Comparison of ENCODE assay signal across 11 cellular contexts in genomic region chr14:88985654-88986053, GRCh38.
"Had no signal": no experiment of that assay in that cellular context is flagged by ENCODE, and none has a peak within 500 bp of the region (broad histone marks: within the 10 kb centered on the region; RNA-seq: fewer than 3 reads in every experiment).

No MANE protein-coding gene starts in this region.

- H3K4me3 ChIP-seq: right atrium auricular region had no signal

- H3K4me1 ChIP-seq: right atrium auricular region had no signal

- H3K27ac ChIP-seq: right atrium auricular region had no signal

- H3K27me3 ChIP-seq: right atrium auricular region had no signal

- DNase-seq: activated CD4-positive, alpha-beta T cell treated with anti-CD3 and anti-CD28 coated beads, Interleukin-2, amount 50 U/mL, for 1 hour; activated CD8-positive, alpha-beta memory T cell treated with anti-CD3 and anti-CD28 coated beads for 24 hours; activated naive CD8-positive, alpha-beta T cell treated with anti-CD3 and anti-CD28 coated beads for 36 hours; effector memory CD8-positive, alpha-beta T cell; stimulated activated CD4-positive, alpha-beta T cell treated with anti-CD3 and anti-CD28 coated beads, Interleukin-15, amount 100 ng/mL, for 24 hours; stimulated activated CD4-positive, alpha-beta T cell treated with anti-CD3 and anti-CD28 coated beads, Interleukin-4, amount 100 ng/mL, for 1 hour; stimulated activated naive B cell treated with anti-CD40 and anti-IgM and Interleukin-4, amounts not matched to agents 10 μg/mL and 1 μg/mL and 100 μg/mL, for 72 hours; T-cell; T-helper 9 cell; trophoblast cell had no signal

- ATAC-seq: effector memory CD8-positive, alpha-beta T cell; stimulated activated naive B cell treated with anti-CD40 and anti-IgM and Interleukin-4, amounts not matched to agents 10 μg/mL and 1 μg/mL and 100 μg/mL, for 72 hours; T-cell had no signal

- H3K36me3 ChIP-seq: right atrium auricular region had no signal
